Comparison of ENCODE assay signal across 17 cellular contexts in genomic region chr12:131188131-131189050, GRCh38.
DNase-seq lines count a peak whose midpoint lies in the region; ATAC-seq and TF ChIP-seq lines count a peak whose summit lies in the region.
"Had no signal": no experiment of that assay in that cellular context is flagged by ENCODE, and none has a peak within 500 bp of the region (broad histone marks: within the 10 kb centered on the region; RNA-seq: fewer than 3 reads in every experiment).

No MANE protein-coding gene starts in this region.

- H3K4me3 Mint-ChIP-seq in activated CD4-positive, alpha-beta T cell treated with anti-CD3 and anti-CD28 coated beads, Interleukin-2, amount 10 ng/mL, durations not matched to agents 24 days and 14 days, result no peak overlapping the region
- no peak overlapping the region for H3K4me3 Mint-ChIP-seq in osteocyte (ENCODE audit: unreplicated experiment)
- no peak overlapping the region for H3K4me3 Mint-ChIP-seq in natural killer cell treated with Interleukin-12 subunit alpha and Interleukin-12 subunit beta and Interleukin-15 and Interleukin-18, amount 100 ng/mL, for 72 hours
- H3K4me3 Mint-ChIP-seq in activated naive CD8-positive, alpha-beta T cell treated with anti-CD3 and anti-CD28 coated beads for 36 hours, result no peak overlapping the region
- H3K4me3 Mint-ChIP-seq: CD4-positive, CD25-positive, alpha-beta regulatory T cell had no signal

- TF ChIP-seq POLR2A in esophagus muscularis mucosa (IDR thresholded peaks at IDR 0.05; ENCODE audit: low read depth), result no peak

- H3K4me1 ChIP-seq in BLaER1, result peaks cover 4% of the 10 kb centered on the region; the same call in 1 of the 2 replicates
- no peaks in the 10 kb centered on the region for H3K4me1 ChIP-seq in esophagus muscularis mucosa

- no peak overlapping the region for H3K4me3 ChIP-seq in BLaER1
- H3K4me3 ChIP-seq in esophagus muscularis mucosa, result no peak overlapping the region
- H3K4me3 ChIP-seq: BLaER1 treated with 17β-estradiol and CSF1 and Interleukin-3, amounts not matched to agents 10 nM and 100 nM; GM12878 had no signal

- no peak for TF ChIP-seq EP300 in esophagus muscularis mucosa (IDR thresholded peaks at IDR 0.05)

- no peaks in the 10 kb centered on the region for H4K20me1 ChIP-seq in BLaER1
- H4K20me1 ChIP-seq: BLaER1 treated with 17β-estradiol and CSF1 and Interleukin-3, amounts not matched to agents 10 nM and 100 nM had no signal

- no peaks in the 10 kb centered on the region for H3K36me3 Mint-ChIP-seq in activated CD4-positive, alpha-beta T cell treated with anti-CD3 and anti-CD28 coated beads, Interleukin-2, amount 10 ng/mL, durations not matched to agents 24 days and 14 days (ENCODE audit: low read depth)
- no peaks in the 10 kb centered on the region for H3K36me3 Mint-ChIP-seq in osteocyte (ENCODE audit: unreplicated experiment)
- H3K36me3 Mint-ChIP-seq in natural killer cell treated with Interleukin-12 subunit alpha and Interleukin-12 subunit beta and Interleukin-15 and Interleukin-18, amount 100 ng/mL, for 72 hours, result no peaks in the 10 kb centered on the region
- no peaks in the 10 kb centered on the region for H3K36me3 Mint-ChIP-seq in activated naive CD8-positive, alpha-beta T cell treated with anti-CD3 and anti-CD28 coated beads for 36 hours
- H3K36me3 Mint-ChIP-seq: CD4-positive, CD25-positive, alpha-beta regulatory T cell had no signal

- intact Hi-C loops in activated CD4-positive, alpha-beta T cell treated with anti-CD3 and anti-CD28 coated beads, Interleukin-2, amount 10 ng/mL, durations not matched to agents 24 days and 14 days (cut with micrococcal nuclease), result no loop called here
- intact Hi-C loops in esophagus muscularis mucosa (cut with DNase I), result no loop called here

- TF ChIP-seq CTCF in esophagus muscularis mucosa (IDR thresholded peaks at IDR 0.05) (no peak), osteocyte (IDR thresholded peaks at IDR 0.05) (no peak)

- H3K36me3 ChIP-seq in BLaER1 (no peaks in the 10 kb centered on the region), esophagus muscularis mucosa (no peaks in the 10 kb centered on the region)

- H3K9me3 ChIP-seq in BLaER1 (peaks cover 39% of the 10 kb centered on the region), esophagus muscularis mucosa (no peaks in the 10 kb centered on the region)

- no peak overlapping the region for H3K27ac Mint-ChIP-seq in activated CD4-positive, alpha-beta T cell treated with anti-CD3 and anti-CD28 coated beads, Interleukin-2, amount 10 ng/mL, durations not matched to agents 24 days and 14 days
- no peak overlapping the region for H3K27ac Mint-ChIP-seq in osteocyte (ENCODE audit: unreplicated experiment)
- H3K27ac Mint-ChIP-seq in natural killer cell treated with Interleukin-12 subunit alpha and Interleukin-12 subunit beta and Interleukin-15 and Interleukin-18, amount 100 ng/mL, for 72 hours, result no peak overlapping the region
- no peak overlapping the region for H3K27ac Mint-ChIP-seq in activated naive CD8-positive, alpha-beta T cell treated with anti-CD3 and anti-CD28 coated beads for 36 hours
- H3K27ac Mint-ChIP-seq: CD4-positive, CD25-positive, alpha-beta regulatory T cell had no signal

- peak overlapping the region; percentile 10; the same call in 1 of the 2 replicates for H3K4me2 ChIP-seq in BLaER1
- H3K4me2 ChIP-seq: BLaER1 treated with 17β-estradiol and CSF1 and Interleukin-3, amounts not matched to agents 10 nM and 100 nM had no signal

- no peaks in the 10 kb centered on the region for H3K4me1 Mint-ChIP-seq in activated CD4-positive, alpha-beta T cell treated with anti-CD3 and anti-CD28 coated beads, Interleukin-2, amount 10 ng/mL, durations not matched to agents 24 days and 14 days
- no peaks in the 10 kb centered on the region for H3K4me1 Mint-ChIP-seq in osteocyte (ENCODE audit: unreplicated experiment)
- no peaks in the 10 kb centered on the region for H3K4me1 Mint-ChIP-seq in natural killer cell treated with Interleukin-12 subunit alpha and Interleukin-12 subunit beta and Interleukin-15 and Interleukin-18, amount 100 ng/mL, for 72 hours (ENCODE audit: low read depth in 2 of 2)
- H3K4me1 Mint-ChIP-seq in activated naive CD8-positive, alpha-beta T cell treated with anti-CD3 and anti-CD28 coated beads for 36 hours, result no peaks in the 10 kb centered on the region
- H3K4me1 Mint-ChIP-seq: CD4-positive, CD25-positive, alpha-beta regulatory T cell had no signal

- no peaks in the 10 kb centered on the region for H3K27me3 ChIP-seq in BLaER1
- H3K27me3 ChIP-seq in esophagus muscularis mucosa, result peaks cover 0 to 9% (median 0%) of the 10 kb centered on the region in 4 donors
- H3K27me3 ChIP-seq: BLaER1 treated with 17β-estradiol and CSF1 and Interleukin-3, amounts not matched to agents 10 nM and 100 nM had no signal

- 91% methylated on average over 5 of the region's 6 CpGs for WGBS in esophagus muscularis mucosa

- no peaks in the 10 kb centered on the region for H3K27me3 Mint-ChIP-seq in activated CD4-positive, alpha-beta T cell treated with anti-CD3 and anti-CD28 coated beads, Interleukin-2, amount 10 ng/mL, durations not matched to agents 24 days and 14 days
- H3K27me3 Mint-ChIP-seq in osteocyte (ENCODE audit: unreplicated experiment), result peaks cover 20% of the 10 kb centered on the region
- peaks cover 8 to 10% of the 10 kb centered on the region in 2 donors for H3K27me3 Mint-ChIP-seq in natural killer cell treated with Interleukin-12 subunit alpha and Interleukin-12 subunit beta and Interleukin-15 and Interleukin-18, amount 100 ng/mL, for 72 hours
- peaks cover 15% of the 10 kb centered on the region for H3K27me3 Mint-ChIP-seq in activated naive CD8-positive, alpha-beta T cell treated with anti-CD3 and anti-CD28 coated beads for 36 hours

- no peak for ATAC-seq in natural killer cell treated with Interleukin-12 subunit alpha and Interleukin-12 subunit beta and Interleukin-15 and Interleukin-18, amount 100 ng/mL, for 72 hours
- no peak for ATAC-seq in GM21447 (IDR thresholded peaks at IDR 0.05; ENCODE audit: unreplicated experiment)
- ATAC-seq: GM12878, HCT116, HepG2 had no signal

- no peaks in the 10 kb centered on the region for H3K9me3 Mint-ChIP-seq in activated CD4-positive, alpha-beta T cell treated with anti-CD3 and anti-CD28 coated beads, Interleukin-2, amount 10 ng/mL, durations not matched to agents 24 days and 14 days
- no peaks in the 10 kb centered on the region for H3K9me3 Mint-ChIP-seq in osteocyte (ENCODE audit: unreplicated experiment)
- peaks cover 4% of the 10 kb centered on the region for H3K9me3 Mint-ChIP-seq in natural killer cell treated with Interleukin-12 subunit alpha and Interleukin-12 subunit beta and Interleukin-15 and Interleukin-18, amount 100 ng/mL, for 72 hours
- peaks cover 14% of the 10 kb centered on the region for H3K9me3 Mint-ChIP-seq in activated naive CD8-positive, alpha-beta T cell treated with anti-CD3 and anti-CD28 coated beads for 36 hours

- no peak overlapping the region for H3K9ac ChIP-seq in BLaER1
- H3K9ac ChIP-seq: BLaER1 treated with 17β-estradiol and CSF1 and Interleukin-3, amounts not matched to agents 10 nM and 100 nM had no signal

- peak; percentile 43 for DNase-seq in activated CD4-positive, alpha-beta T cell treated with anti-CD3 and anti-CD28 coated beads, Interleukin-2, amount 10 ng/mL, durations not matched to agents 24 days and 14 days
- DNase-seq in activated CD4-positive, alpha-beta T cell treated with anti-CD3 and anti-CD28 coated beads, Interleukin-2, amount 50 U/mL, for 48 hours, result no peak
- DNase-seq in esophagus muscularis mucosa (ENCODE audit: extremely low spot score) (peak; percentile 74), osteocyte (ENCODE audit: extremely low spot score, unreplicated experiment) (peak; percentile 76)
- no peak for DNase-seq in natural killer cell treated with Interleukin-12 subunit alpha and Interleukin-12 subunit beta and Interleukin-15 and Interleukin-18, amount 100 ng/mL, for 72 hours (ENCODE audit: low spot score)
- DNase-seq in activated naive CD8-positive, alpha-beta T cell treated with anti-CD3 and anti-CD28 coated beads for 36 hours, result no peak
- DNase-seq: 8988T; AML-193; Calu3; CD4-positive, CD25-positive, alpha-beta regulatory T cell; DMS79 had no signal

- H3K27ac ChIP-seq in BLaER1 (no peak overlapping the region), esophagus muscularis mucosa (replicated peaks in 1 of 4) (no peak overlapping the region)
- H3K27ac ChIP-seq: BLaER1 treated with 17β-estradiol and CSF1 and Interleukin-3, amounts not matched to agents 10 nM and 100 nM had no signal

Comparison
In these comparisons a context has a peak if more than half of its experiments do, and no peak if none do; other contexts are left out.
1. DNase-seq: peak in activated CD4-positive, alpha-beta T cell treated with anti-CD3 and anti-CD28 coated beads, Interleukin-2, amount 10 ng/mL, durations not matched to agents 24 days and 14 days (single experiment), esophagus muscularis mucosa (single experiment) and osteocyte (single experiment); none in activated CD4-positive, alpha-beta T cell treated with anti-CD3 and anti-CD28 coated beads, Interleukin-2, amount 50 U/mL, for 48 hours (0 of 2), natural killer cell treated with Interleukin-12 subunit alpha and Interleukin-12 subunit beta and Interleukin-15 and Interleukin-18, amount 100 ng/mL, for 72 hours (single experiment) and activated naive CD8-positive, alpha-beta T cell treated with anti-CD3 and anti-CD28 coated beads for 36 hours (single experiment).